ENCODE assay signal across 17 cellular contexts in genomic region chr12:72989458-72989947, GRCh38.
DNase-seq lines count a peak whose midpoint lies in the region; ATAC-seq and TF ChIP-seq lines count a peak whose summit lies in the region.
"Had no signal": no experiment of that assay in that cellular context is flagged by ENCODE, and none has a peak within 500 bp of the region (broad histone marks: within the 10 kb centered on the region; RNA-seq: fewer than 3 reads in every experiment).

No MANE protein-coding gene starts in this region.

- H3K27me3 ChIP-seq in hepatocyte (no peaks in the 10 kb centered on the region), smooth muscle cell (ENCODE audit: low read depth) (no peaks in the 10 kb centered on the region), heart right ventricle (no peaks in the 10 kb centered on the region)

- H3K9me3 Mint-ChIP-seq in chondrocyte (ENCODE audit: low read depth): no peaks in the 10 kb centered on the region
- H3K9me3 Mint-ChIP-seq: HFFc6 had no signal

- no peaks in the 10 kb centered on the region for H3K9me3 ChIP-seq in hepatocyte (ENCODE audit: low read depth)
- H3K9me3 ChIP-seq in smooth muscle cell (replicated peaks; ENCODE audit: low read depth): no peaks in the 10 kb centered on the region
- no peaks in the 10 kb centered on the region for H3K9me3 ChIP-seq in heart right ventricle

- H3K27ac ChIP-seq in hepatocyte: no peak overlapping the region
- H3K27ac ChIP-seq in smooth muscle cell (ENCODE audit: low read depth): no peak overlapping the region
- no peak overlapping the region for H3K27ac ChIP-seq in heart right ventricle

- no peak overlapping the region for H3K4me3 ChIP-seq in hepatocyte
- H3K4me3 ChIP-seq in smooth muscle cell: no peak overlapping the region
- H3K4me3 ChIP-seq in heart right ventricle: no peak overlapping the region
- H3K4me3 ChIP-seq: GM12878 had no signal

- no peak overlapping the region for H3K9ac ChIP-seq in smooth muscle cell (ENCODE audit: low read depth)

- H3F3A ChIP-seq in smooth muscle cell (ENCODE audit: low read depth): no peaks in the 10 kb centered on the region

- H3K36me3 ChIP-seq in hepatocyte (replicated peaks; ENCODE audit: insufficient read depth, low read depth): no peaks in the 10 kb centered on the region
- no peaks in the 10 kb centered on the region for H3K36me3 ChIP-seq in smooth muscle cell (ENCODE audit: low read depth)
- no peaks in the 10 kb centered on the region for H3K36me3 ChIP-seq in heart right ventricle

- peaks cover 2% of the 10 kb centered on the region for H3K27me3 Mint-ChIP-seq in chondrocyte (ENCODE audit: low read depth)
- H3K27me3 Mint-ChIP-seq: B cell; CD4-positive, alpha-beta T cell had no signal

- H3K4me1 ChIP-seq in hepatocyte (ENCODE audit: insufficient read depth): no peaks in the 10 kb centered on the region
- H3K4me1 ChIP-seq in smooth muscle cell (ENCODE audit: low read depth): no peaks in the 10 kb centered on the region
- H3K4me1 ChIP-seq in heart right ventricle: no peaks in the 10 kb centered on the region

- H4K20me1 ChIP-seq in hepatocyte (ENCODE audit: insufficient read depth, poor library complexity, severe bottlenecking): no peaks in the 10 kb centered on the region
- no peaks in the 10 kb centered on the region for H4K20me1 ChIP-seq in smooth muscle cell (ENCODE audit: low read depth)

- H3K4me3 Mint-ChIP-seq in chondrocyte (ENCODE audit: unreplicated experiment): no peak overlapping the region
- H3K4me3 Mint-ChIP-seq: B cell; CD4-positive, alpha-beta T cell; HFFc6 had no signal

- TF ChIP-seq CTCF in hepatocyte (IDR thresholded peaks at IDR 0.05; ENCODE audit: poor library complexity) (no peak), smooth muscle cell (IDR thresholded peaks at IDR 0.05; ENCODE audit: borderline replicate concordance, insufficient read depth, poor library complexity, severe bottlenecking) (no peak), chondrocyte (IDR thresholded peaks at IDR 0.05) (no peak), heart right ventricle (IDR thresholded peaks at IDR 0.05) (no peak)

- no peaks in the 10 kb centered on the region for H3K36me3 Mint-ChIP-seq in chondrocyte (ENCODE audit: low read depth)

- 40% methylated on average over 4 of the region's 4 CpGs for WGBS in hepatocyte (ENCODE audit: low lambda C conversion rate, missing lambda C conversion rate)
- WGBS in smooth muscle cell (ENCODE audit: low lambda C conversion rate): 25% methylated on average over 4 of the region's 4 CpGs
- WGBS in heart right ventricle, 2 donors: 37 to 39% methylated on average over 4 of the region's 4 CpGs

- H2AFZ ChIP-seq in hepatocyte (no peak overlapping the region), smooth muscle cell (ENCODE audit: low read depth) (peak overlapping the region; percentile 37)

- no peak for ATAC-seq in SK-N-SH treated with all-trans-retinoic acid at 6 μM for 48 hours
- ATAC-seq in heart right ventricle: no peak
- ATAC-seq: GM12878, HepG2 had no signal

- H3K4me2 ChIP-seq in hepatocyte (peak overlapping the region; percentile 10), smooth muscle cell (peak overlapping the region; percentile 61)

- H3K79me2 ChIP-seq in hepatocyte (no peaks in the 10 kb centered on the region), smooth muscle cell (ENCODE audit: low read depth) (no peaks in the 10 kb centered on the region)

- no peak overlapping the region for H3K27ac Mint-ChIP-seq in chondrocyte (ENCODE audit: unreplicated experiment)
- H3K27ac Mint-ChIP-seq: B cell; CD4-positive, alpha-beta T cell; HFFc6 had no signal

- DNase-seq in NCI-H82 treated with DMSO at 0.1 percent for 48 hours (lab: John Stamatoyannopoulos, UW; ENCODE audit: unreplicated experiment) (peak; percentile 21), hepatocyte (ENCODE audit: low spot score) (no peak), smooth muscle cell (lab: John Stamatoyannopoulos, UW; ENCODE audit: unreplicated experiment) (no peak), DMS53 treated with DMSO at 0.1 percent for 48 hours (lab: John Stamatoyannopoulos, UW; ENCODE audit: unreplicated experiment) (no peak), chondrocyte (ENCODE audit: low spot score) (no peak), heart right ventricle (no peak)
- DNase-seq: C1 segment of cervical spinal cord; Calu3; CD4-positive, alpha-beta T cell; DMS 273 treated with DMSO at 0.1 percent for 48 hours; DMS79; HCEC 1CT; HFFc6 had no signal

- intact Hi-C loops in heart right ventricle (cut with DNase I): no loop called here

- H3K9me2 ChIP-seq in hepatocyte (replicated peaks; ENCODE audit: insufficient read depth): no peaks in the 10 kb centered on the region

- H3K4me1 Mint-ChIP-seq in chondrocyte (ENCODE audit: low read depth): peaks cover 3% of the 10 kb centered on the region
- H3K4me1 Mint-ChIP-seq: B cell had no signal

TF ChIP-seq in SK-N-SH treated with all-trans-retinoic acid at 6 μM for 48 hours, 23 proteins besides CTCF, POLR2A, EP300 and RAD21:
- no peak for TF ChIP-seq BACH2 (CRISPR knock-in tag; IDR thresholded peaks at IDR 0.05; ENCODE audit: borderline replicate concordance)
- peak; percentile 69; the same call in 1 of the 2 replicates for TF ChIP-seq TCF4 (CRISPR knock-in tag; IDR thresholded peaks at IDR 0.05; ENCODE audit: borderline replicate concordance)
- no peak for TF ChIP-seq ZFP3 (CRISPR knock-in tag; IDR thresholded peaks at IDR 0.05)
